29 cellular contexts compared by ENCODE assay signal in the genomic region with DNA sequence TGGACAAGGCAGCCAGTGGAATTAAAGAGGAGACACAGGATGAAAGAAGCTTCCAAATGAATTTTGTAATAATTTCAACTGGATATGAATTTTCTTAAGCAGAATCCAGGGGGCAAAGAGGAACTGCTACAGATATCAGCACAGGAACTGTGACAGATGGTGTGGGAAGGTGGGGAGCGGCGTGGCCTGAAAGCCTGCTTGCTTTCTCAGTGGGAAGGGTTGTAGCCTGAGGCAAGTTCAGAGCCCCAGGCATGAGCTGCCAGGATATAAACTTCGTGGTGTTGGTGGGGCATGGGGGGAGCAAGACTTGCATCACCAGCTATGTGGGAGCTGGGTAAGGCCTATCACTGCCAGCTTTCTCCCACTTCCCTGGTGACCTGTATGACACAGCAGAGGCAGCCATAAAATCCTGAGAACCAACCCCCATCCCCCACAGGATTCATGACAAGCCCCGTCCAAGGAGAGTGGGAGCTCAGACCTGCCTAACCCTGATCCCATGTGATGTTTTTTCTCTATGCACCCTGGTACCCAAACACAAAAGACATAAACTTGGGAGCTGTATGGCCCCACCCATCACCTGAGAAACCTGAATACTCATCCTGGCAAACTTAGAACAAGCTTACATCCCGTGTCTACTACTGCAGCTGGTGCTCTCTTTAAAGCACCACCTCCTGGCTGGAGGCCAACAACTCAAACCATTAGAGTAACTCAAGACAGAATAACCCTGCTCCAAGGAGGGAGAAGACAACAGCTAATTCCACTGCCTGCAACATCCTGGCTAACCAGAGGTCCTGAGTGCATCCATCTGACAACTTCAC. TPM values are rescaled to one million over a fixed set of nuclear protein-coding genes. Genes with fewer than 3 reads are reported as not detected.
A peak's percentile ranks its signal among the peaks of the same experiment; 100 is the strongest.
DNase-seq lines count a peak whose midpoint lies in the region; ATAC-seq and TF ChIP-seq lines count a peak whose summit lies in the region.
"Had no signal": no experiment of that assay in that cellular context is flagged by ENCODE, and none has a peak within 500 bp of the region (broad histone marks: within the 10 kb centered on the region; RNA-seq: fewer than 3 reads in every experiment).

No MANE protein-coding gene starts in this region.

- peaks cover 5% of the 10 kb centered on the region for H3K9me3 ChIP-seq in lower lobe of right lung
- H3K9me3 ChIP-seq: upper lobe of left lung had no signal

- intact Hi-C loops in lower lobe of right lung (cut with DNase I): no loop called here

- H3K4me1 ChIP-seq in lower lobe of right lung: peaks cover 10% of the 10 kb centered on the region
- H3K4me1 ChIP-seq: HAP-1 had no signal

- no peaks in the 10 kb centered on the region for H3K27me3 ChIP-seq in HL-60 (ENCODE audit: insufficient read depth, poor library complexity, severe bottlenecking)
- H3K27me3 ChIP-seq in lower lobe of right lung (ENCODE audit: low read depth): no peaks in the 10 kb centered on the region
- H3K27me3 ChIP-seq: upper lobe of left lung had no signal

- no peak for TF ChIP-seq CTCF in HL-60 (IDR thresholded peaks at IDR 0.05; ENCODE audit: insufficient read depth, low read length)
- TF ChIP-seq CTCF in lower lobe of right lung (IDR thresholded peaks at IDR 0.05): no peak

- H3K36me3 ChIP-seq in lower lobe of right lung: no peaks in the 10 kb centered on the region
- H3K36me3 ChIP-seq: HAP-1 had no signal

- H3K27ac ChIP-seq in HL-60 (replicated peaks): peak overlapping the region; percentile 13; the same call in 1 of the 2 replicates
- H3K27ac ChIP-seq in lower lobe of right lung: no peak overlapping the region

- no peak overlapping the region for H3K4me3 ChIP-seq in HL-60 (replicated peaks; ENCODE audit: insufficient read depth, low read length)
- H3K4me3 ChIP-seq in lower lobe of right lung: no peak overlapping the region
- H3K4me3 ChIP-seq: HAP-1, smooth muscle cell, upper lobe of left lung had no signal

- DNase-seq in NCI-H146 (lab: John Stamatoyannopoulos, UW) (peak; percentile 14), NCI-H146 treated with DMSO at 0.1 percent for 48 hours (lab: John Stamatoyannopoulos, UW; ENCODE audit: unreplicated experiment) (no peak), HL-60 (ENCODE audit: low read depth in 1 of 2, low spot score in 1 of 2) (peak; percentile 36 to 73), RPMI8226 (peak; percentile 34), lower lobe of right lung (no peak), NCI-H345 treated with DMSO at 0.1 percent for 48 hours (lab: John Stamatoyannopoulos, UW; ENCODE audit: unreplicated experiment) (no peak)
- DNase-seq in activated CD8-positive, alpha-beta memory T cell treated with anti-CD3 and anti-CD28 coated beads, Interleukin-2, amount 50 U/mL, for 4 hours: no peak
- DNase-seq: activated gamma-delta T cell treated with Interleukin-2 at 50 U/mL for 16 hours; activated naive CD8-positive, alpha-beta T cell treated with anti-CD3 and anti-CD28 coated beads, Interleukin-2, amount 50 U/mL, for 24 hours; activated T-cell treated with anti-CD3 and anti-CD28 coated beads, Interleukin-2, amount 50 U/mL, for 24 hours; DMS79; effector memory CD8-positive, alpha-beta T cell; foreskin melanocyte; immature natural killer cell; NCI-H1436 treated with DMSO at 0.1 percent for 48 hours; NCI-H2171; NCI-H526; nucleus accumbens; SW 1271; upper lobe of left lung had no signal

- ATAC-seq in lower lobe of right lung (peak; percentile 41 to 42), GM21786 (IDR thresholded peaks at IDR 0.05; ENCODE audit: unreplicated experiment) (no peak)
- ATAC-seq: activated naive CD8-positive, alpha-beta T cell treated with anti-CD3 and anti-CD28 coated beads, Interleukin-2, amount 50 U/mL, for 24 hours; effector memory CD8-positive, alpha-beta T cell; esophagus mucosa; HepG2 had no signal

RNA-seq across cellular contexts. Expression of gene CLEC1A, which starts 16.5 kb away (rescaled TPM):
- 9.7 TPM for total RNA-seq in lower lobe of right lung
- total RNA-seq: B cell, chondrocyte, HepG2, smooth muscle cell had no signal

RNA-seq across cellular contexts. Expression of gene CLEC7A, which starts 47.7 kb away (rescaled TPM):
- total RNA-seq in lower lobe of right lung: 79.5 TPM
- total RNA-seq: chondrocyte, HepG2 had no signal

RNA-seq across cellular contexts. Expression of gene CLEC9A, which starts 51.8 kb away (rescaled TPM):
- total RNA-seq in lower lobe of right lung: 0.30 TPM
- total RNA-seq: B cell, chondrocyte, esophagus mucosa, HepG2, mesenteric fat pad, smooth muscle cell, subcutaneous adipose tissue had no signal

Comparison
In these comparisons a context has a peak if more than half of its experiments do, and no peak if none do; other contexts are left out.
1. DNase-seq: peak in NCI-H146 (single experiment), HL-60 (2 of 2) and RPMI8226 (single experiment); none in NCI-H146 treated with DMSO at 0.1 percent for 48 hours (single experiment), lower lobe of right lung (single experiment), activated CD8-positive, alpha-beta memory T cell treated with anti-CD3 and anti-CD28 coated beads, Interleukin-2, amount 50 U/mL, for 4 hours (single experiment) and NCI-H345 treated with DMSO at 0.1 percent for 48 hours (single experiment).